ENCODE assay signal across 28 cellular contexts in the genomic region with DNA sequence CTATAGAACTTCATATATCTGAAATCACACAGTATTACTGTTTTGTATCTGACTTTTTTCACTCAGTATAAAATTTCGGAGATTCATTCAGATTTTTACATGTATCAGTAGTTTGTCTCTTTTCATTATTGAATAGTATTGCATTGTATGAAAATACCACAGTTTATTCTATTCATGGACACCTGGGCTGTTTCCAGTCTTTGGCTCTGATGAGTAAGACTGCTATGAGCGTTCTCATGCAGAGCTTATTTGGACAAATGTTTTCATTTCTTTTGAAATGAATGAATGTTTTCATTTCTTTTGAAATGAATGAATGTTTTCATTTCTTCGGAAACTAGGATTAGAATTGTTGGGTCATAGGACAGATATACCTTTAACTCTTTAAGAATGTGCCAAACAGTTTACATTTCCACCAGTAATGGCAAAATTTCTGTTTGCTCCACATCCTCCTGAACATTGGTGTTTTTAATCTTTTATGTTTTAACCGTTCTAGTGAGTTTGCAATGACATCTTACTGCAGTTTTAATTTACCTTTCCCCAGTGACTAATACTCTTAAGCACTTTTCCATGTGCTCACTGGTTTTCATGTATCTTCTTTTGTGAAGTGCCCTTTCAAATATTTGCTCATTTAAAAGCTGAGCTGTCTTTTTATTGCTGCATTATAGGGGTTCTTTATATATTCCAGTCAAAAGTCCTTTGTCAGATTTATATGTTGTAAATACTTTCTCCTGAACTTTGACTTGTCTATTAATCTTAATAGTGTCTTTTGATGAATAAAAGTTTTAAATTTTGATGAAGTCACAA.
"Had no signal": no experiment of that assay in that cellular context is flagged by ENCODE, and none has a peak within 500 bp of the region (broad histone marks: within the 10 kb centered on the region; RNA-seq: fewer than 3 reads in every experiment).

No MANE protein-coding gene starts in this region.

- ATAC-seq: activated CD4-positive, CD25-positive, alpha-beta regulatory T cell treated with anti-CD3 and anti-CD28 coated beads, Interleukin-2, amount 50 U/mL, for 24 hours; activated CD8-positive, alpha-beta T cell treated with anti-CD3 and anti-CD28 coated beads, Interleukin-2, amount 10 ng/mL, durations not matched to agents 7 days and 5 days; body of pancreas; effector memory CD8-positive, alpha-beta T cell; left ventricle myocardium superior; right cardiac atrium; stimulated activated effector memory CD8-positive, alpha-beta T cell treated with anti-CD3 and anti-CD28 coated beads, Interleukin-12 subunit alpha, Interleukin-12 subunit beta, amount 100 ng/mL, for 72 hours; stimulated activated naive CD8-positive, alpha-beta T cell treated with anti-CD3 and anti-CD28 coated beads, Interleukin-15, amount 100 ng/mL, for 72 hours; T-cell had no signal

- H3K36me3 Mint-ChIP-seq: activated naive CD8-positive, alpha-beta T cell; stimulated activated effector memory CD8-positive, alpha-beta T cell treated with anti-CD3 and anti-CD28 coated beads, Interleukin-12 subunit alpha, Interleukin-12 subunit beta, amount 100 ng/mL, for 72 hours; T-cell had no signal

- FAIRE-seq: endothelial cell of umbilical vein, islet of Langerhans had no signal

- H3K4me3 Mint-ChIP-seq: activated CD8-positive, alpha-beta T cell treated with anti-CD3 and anti-CD28 coated beads, Interleukin-2, amount 10 ng/mL, durations not matched to agents 7 days and 5 days; activated naive CD8-positive, alpha-beta T cell; effector memory CD8-positive, alpha-beta T cell; nephron; stimulated activated effector memory CD8-positive, alpha-beta T cell treated with anti-CD3 and anti-CD28 coated beads, Interleukin-12 subunit alpha, Interleukin-12 subunit beta, amount 100 ng/mL, for 72 hours; stimulated activated naive CD8-positive, alpha-beta T cell treated with anti-CD3 and anti-CD28 coated beads, Interleukin-15, amount 100 ng/mL, for 72 hours; T-cell; T-helper 2 cell treated with Interferon-gamma antibody and Interleukin-4, amounts not matched to agents 5 μg/mL and 100 μg/mL, for 36 hours had no signal

- H3K27me3 ChIP-seq: body of pancreas, colonic mucosa, dorsolateral prefrontal cortex, neutrophil, ovary, tibial artery had no signal

- H3K27ac ChIP-seq: body of pancreas, colonic mucosa, dorsolateral prefrontal cortex, neutrophil, ovary, tibial artery, VCaP had no signal

- H3K4me1 Mint-ChIP-seq: nephron; stimulated activated effector memory CD8-positive, alpha-beta T cell treated with anti-CD3 and anti-CD28 coated beads, Interleukin-12 subunit alpha, Interleukin-12 subunit beta, amount 100 ng/mL, for 72 hours; stimulated activated naive CD8-positive, alpha-beta T cell treated with anti-CD3 and anti-CD28 coated beads, Interleukin-15, amount 100 ng/mL, for 72 hours; T-cell had no signal

- H3K4me3 ChIP-seq: body of pancreas, colonic mucosa, dorsolateral prefrontal cortex, ovary, tibial artery had no signal

- H3K36me3 ChIP-seq: colonic mucosa, neutrophil, ovary, tibial artery had no signal

- H3K9me3 Mint-ChIP-seq: activated T-helper 2 cell treated with anti-CD3 and anti-CD28 coated beads, Interferon-gamma antibody, Interleukin-2, Interleukin-4, amounts not matched to agents 10 μg/mL and 5 μg/mL and 100 μg/mL, durations not matched to agents 14 hours and 24 hours and 36 hours; effector memory CD8-positive, alpha-beta T cell; nephron; stimulated activated effector memory CD8-positive, alpha-beta T cell treated with anti-CD3 and anti-CD28 coated beads, Interleukin-12 subunit alpha, Interleukin-12 subunit beta, amount 100 ng/mL, for 72 hours; stimulated activated naive CD8-positive, alpha-beta T cell treated with anti-CD3 and anti-CD28 coated beads, Interleukin-15, amount 100 ng/mL, for 72 hours; T-cell; T-helper 2 cell treated with Interferon-gamma antibody and Interleukin-4, amounts not matched to agents 5 μg/mL and 100 μg/mL, for 36 hours had no signal

- H3K4me1 ChIP-seq: body of pancreas, colonic mucosa, tibial artery had no signal

- H3K27ac Mint-ChIP-seq: activated CD8-positive, alpha-beta T cell treated with anti-CD3 and anti-CD28 coated beads, Interleukin-2, amount 10 ng/mL, durations not matched to agents 7 days and 5 days; activated naive CD8-positive, alpha-beta T cell; activated T-helper 2 cell treated with anti-CD3 and anti-CD28 coated beads, Interferon-gamma antibody, Interleukin-2, Interleukin-4, amounts not matched to agents 10 μg/mL and 5 μg/mL and 100 μg/mL, durations not matched to agents 14 hours and 24 hours and 36 hours; effector memory CD8-positive, alpha-beta T cell; nephron; stimulated activated effector memory CD8-positive, alpha-beta T cell treated with anti-CD3 and anti-CD28 coated beads, Interleukin-12 subunit alpha, Interleukin-12 subunit beta, amount 100 ng/mL, for 72 hours; stimulated activated naive CD8-positive, alpha-beta T cell treated with anti-CD3 and anti-CD28 coated beads, Interleukin-15, amount 100 ng/mL, for 72 hours; T-cell; T-helper 2 cell treated with Interferon-gamma antibody and Interleukin-4, amounts not matched to agents 5 μg/mL and 100 μg/mL, for 36 hours had no signal

- DNase-seq: activated CD4-positive, alpha-beta T cell treated with anti-CD3 and anti-CD28 coated beads, Interleukin-2, amount 50 U/mL, for 1 hour; activated CD8-positive, alpha-beta T cell treated with anti-CD3 and anti-CD28 coated beads, Interleukin-2, amount 10 ng/mL, durations not matched to agents 7 days and 5 days; activated naive CD4-positive, alpha-beta T cell; activated T-cell treated with anti-CD3 and anti-CD28 coated beads, Interleukin-2, amount 50 U/mL, for 1 hour; body of pancreas; caudate nucleus; colonic mucosa; dorsolateral prefrontal cortex; effector memory CD8-positive, alpha-beta T cell; foreskin fibroblast; hypothalamus; left ventricle myocardium superior; ovary; right cardiac atrium; stimulated activated CD4-positive, alpha-beta T cell treated with anti-CD3 and anti-CD28 coated beads, Interleukin-2, amount 100 ng/mL, for 24 hours; stimulated activated naive CD8-positive, alpha-beta T cell treated with anti-CD3 and anti-CD28 coated beads, Interleukin-15, amount 100 ng/mL, for 72 hours; T-cell; tibial artery had no signal

- H3K27me3 Mint-ChIP-seq: activated naive CD8-positive, alpha-beta T cell; stimulated activated naive CD8-positive, alpha-beta T cell treated with anti-CD3 and anti-CD28 coated beads, Interleukin-15, amount 100 ng/mL, for 72 hours had no signal
